In the genomic region with DNA sequence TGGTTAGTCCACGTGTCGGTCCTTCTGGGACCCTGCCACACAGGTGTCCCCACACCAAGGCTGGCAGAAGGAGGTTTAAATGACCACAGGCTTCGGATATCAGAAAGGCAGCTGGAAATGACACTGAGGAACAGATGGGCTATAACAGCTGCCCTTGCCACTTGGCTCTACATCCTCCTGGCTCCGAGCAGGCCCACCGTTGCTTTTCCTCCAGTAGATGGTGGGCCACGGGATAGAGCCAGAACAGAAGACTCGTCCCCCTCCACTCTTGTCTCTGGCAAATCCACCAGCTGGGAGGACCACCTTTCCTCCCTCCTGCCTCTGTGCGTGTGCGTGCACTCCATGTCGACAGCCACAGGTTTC, we compare ENCODE assay signal across 22 cellular contexts. TPM values are rescaled to one million over a fixed set of nuclear protein-coding genes. Genes with fewer than 3 reads are reported as not detected.
A peak's percentile ranks its signal among the peaks of the same experiment; 100 is the strongest.
DNase-seq lines count a peak whose midpoint lies in the region; ATAC-seq and TF ChIP-seq lines count a peak whose summit lies in the region.
"Had no signal": no experiment of that assay in that cellular context is flagged by ENCODE, and none has a peak within 500 bp of the region (broad histone marks: within the 10 kb centered on the region; RNA-seq: fewer than 3 reads in every experiment).

No MANE protein-coding gene starts in this region.

- H3K4me3 ChIP-seq in neural progenitor cell: no peak overlapping the region
- H3K4me3 ChIP-seq: left ventricle myocardium inferior, prostate gland had no signal

- H3K27ac ChIP-seq in neural progenitor cell: no peak overlapping the region
- H3K27ac ChIP-seq: KMS-11, left ventricle myocardium inferior, prostate gland had no signal

- H3K27me3 Mint-ChIP-seq in dendritic cell treated with granulocyte-macrophage colony-stimulating factor and Interleukin-4, amounts not matched to agents 40 ng/mL and 50 ng/mL, for 4 days: no peaks in the 10 kb centered on the region
- peaks cover 3% of the 10 kb centered on the region for H3K27me3 Mint-ChIP-seq in nephron (ENCODE audit: low read depth)
- H3K27me3 Mint-ChIP-seq in natural killer cell treated with Interleukin-12 subunit alpha and Interleukin-12 subunit beta and Interleukin-15 and Interleukin-18, amount 100 ng/mL, for 72 hours: no peaks in the 10 kb centered on the region
- peaks cover 5% of the 10 kb centered on the region for H3K27me3 Mint-ChIP-seq in neural progenitor cell (ENCODE audit: insufficient read depth, low read depth)
- H3K27me3 Mint-ChIP-seq in immature natural killer cell (ENCODE audit: low read depth in 3 of 3): no peaks in the 10 kb centered on the region
- H3K27me3 Mint-ChIP-seq: activated CD8-positive, alpha-beta T cell treated with anti-CD3 and anti-CD28 coated beads for 36 hours; activated naive CD8-positive, alpha-beta T cell treated with anti-CD3 and anti-CD28 coated beads, Interleukin-2, amount 50 U/mL, for 24 hours; CD8-positive, alpha-beta memory T cell had no signal

- peaks cover 95% of the 10 kb centered on the region for H3K36me3 Mint-ChIP-seq in dendritic cell treated with granulocyte-macrophage colony-stimulating factor and Interleukin-4, amounts not matched to agents 40 ng/mL and 50 ng/mL, for 4 days (ENCODE audit: low read depth)
- H3K36me3 Mint-ChIP-seq in nephron (ENCODE audit: low read depth): peaks cover 63% of the 10 kb centered on the region
- H3K36me3 Mint-ChIP-seq in natural killer cell treated with Interleukin-12 subunit alpha and Interleukin-12 subunit beta and Interleukin-15 and Interleukin-18, amount 100 ng/mL, for 72 hours: no peaks in the 10 kb centered on the region
- H3K36me3 Mint-ChIP-seq in neural progenitor cell: peaks cover 50% of the 10 kb centered on the region
- peaks cover under 1 to 51% (median 22%) of the 10 kb centered on the region in 3 donors for H3K36me3 Mint-ChIP-seq in immature natural killer cell

- peaks cover 15% of the 10 kb centered on the region for H3K4me1 Mint-ChIP-seq in dendritic cell treated with granulocyte-macrophage colony-stimulating factor and Interleukin-4, amounts not matched to agents 40 ng/mL and 50 ng/mL, for 4 days (ENCODE audit: low read depth)
- H3K4me1 Mint-ChIP-seq in nephron (peaks cover 87% of the 10 kb centered on the region), neural progenitor cell (peaks cover 20% of the 10 kb centered on the region), immature natural killer cell (peaks cover 32 to 33% of the 10 kb centered on the region in 2 donors)
- H3K4me1 Mint-ChIP-seq in natural killer cell treated with Interleukin-12 subunit alpha and Interleukin-12 subunit beta and Interleukin-15 and Interleukin-18, amount 100 ng/mL, for 72 hours (ENCODE audit: low read depth in 2 of 2): peaks cover 17 to 34% of the 10 kb centered on the region in 2 donors

- H3K27me3 ChIP-seq in neural progenitor cell: no peaks in the 10 kb centered on the region

- H3K27ac Mint-ChIP-seq in dendritic cell treated with granulocyte-macrophage colony-stimulating factor and Interleukin-4, amounts not matched to agents 40 ng/mL and 50 ng/mL, for 4 days: peak overlapping the region; percentile 48
- H3K27ac Mint-ChIP-seq in nephron (peak overlapping the region; percentile 9 to 68 (median 68)), neural progenitor cell (no peak overlapping the region), immature natural killer cell (no peak overlapping the region)
- peak overlapping the region in 1 of 2 donors; percentile 13 for H3K27ac Mint-ChIP-seq in natural killer cell treated with Interleukin-12 subunit alpha and Interleukin-12 subunit beta and Interleukin-15 and Interleukin-18, amount 100 ng/mL, for 72 hours
- H3K27ac Mint-ChIP-seq: activated CD8-positive, alpha-beta T cell treated with anti-CD3 and anti-CD28 coated beads for 36 hours; activated naive CD8-positive, alpha-beta T cell treated with anti-CD3 and anti-CD28 coated beads, Interleukin-2, amount 50 U/mL, for 24 hours had no signal

- no peak overlapping the region for H3K9ac ChIP-seq in neural progenitor cell
- H3K9ac ChIP-seq: KMS-11 had no signal

- no peaks in the 10 kb centered on the region for H3F3A ChIP-seq in neural progenitor cell (ENCODE audit: low read depth)

- H3K4me3 Mint-ChIP-seq in dendritic cell treated with granulocyte-macrophage colony-stimulating factor and Interleukin-4, amounts not matched to agents 40 ng/mL and 50 ng/mL, for 4 days: no peak overlapping the region
- H3K4me3 Mint-ChIP-seq in nephron: peak overlapping the region; percentile 44 to 78 (median 68)
- H3K4me3 Mint-ChIP-seq in natural killer cell treated with Interleukin-12 subunit alpha and Interleukin-12 subunit beta and Interleukin-15 and Interleukin-18, amount 100 ng/mL, for 72 hours: no peak overlapping the region
- no peak overlapping the region for H3K4me3 Mint-ChIP-seq in neural progenitor cell
- H3K4me3 Mint-ChIP-seq in immature natural killer cell: peak overlapping the region in 1 of 5 donors; percentile 40
- H3K4me3 Mint-ChIP-seq: activated CD8-positive, alpha-beta T cell treated with anti-CD3 and anti-CD28 coated beads for 36 hours; activated naive CD8-positive, alpha-beta T cell treated with anti-CD3 and anti-CD28 coated beads, Interleukin-2, amount 50 U/mL, for 24 hours; CD8-positive, alpha-beta memory T cell had no signal

- H3K36me3 ChIP-seq in neural progenitor cell: no peaks in the 10 kb centered on the region
- H3K36me3 ChIP-seq: prostate gland had no signal

- no peak for ATAC-seq in natural killer cell treated with Interleukin-12 subunit alpha and Interleukin-12 subunit beta and Interleukin-15 and Interleukin-18, amount 100 ng/mL, for 72 hours
- ATAC-seq: activated CD4-positive, CD25-positive, alpha-beta regulatory T cell treated with anti-CD3 and anti-CD28 coated beads, Interleukin-2, amount 50 U/mL, for 24 hours; activated CD8-positive, alpha-beta T cell treated with anti-CD3 and anti-CD28 coated beads for 36 hours had no signal

- DNase-seq in DMS 273 (lab: John Stamatoyannopoulos, UW; ENCODE audit: unreplicated experiment) (peak; percentile 89), NCI-H524 (lab: John Stamatoyannopoulos, UW) (peak; percentile 98), NCI-H187 treated with DMSO at 0.1 percent for 48 hours (lab: John Stamatoyannopoulos, UW) (no peak), neural progenitor cell (ENCODE audit: low spot score) (no peak), immature natural killer cell (no peak)
- no peak for DNase-seq in natural killer cell treated with Interleukin-12 subunit alpha and Interleukin-12 subunit beta and Interleukin-15 and Interleukin-18, amount 100 ng/mL, for 72 hours (ENCODE audit: low spot score)
- DNase-seq: activated CD8-positive, alpha-beta T cell treated with anti-CD3 and anti-CD28 coated beads for 36 hours; activated gamma-delta T cell; activated naive CD8-positive, alpha-beta T cell treated with anti-CD3 and anti-CD28 coated beads, Interleukin-2, amount 50 U/mL, for 24 hours; activated T-cell treated with anti-CD3 and anti-CD28 coated beads for 4 hours; CD8-positive, alpha-beta memory T cell; effector CD4-positive, alpha-beta T cell; foreskin fibroblast; left ventricle myocardium inferior; NCI-H2029; NCI-H446 treated with DMSO at 0.1 percent for 48 hours; SHP77 treated with DMSO at 0.1 percent for 48 hours had no signal

- H3K4me2 ChIP-seq in neural progenitor cell: no peak overlapping the region
- H3K4me2 ChIP-seq: KMS-11 had no signal

- H2AFZ ChIP-seq in neural progenitor cell (replicated peaks): no peak overlapping the region

- intact Hi-C loops in dendritic cell treated with granulocyte-macrophage colony-stimulating factor and Interleukin-4, amounts not matched to agents 40 ng/mL and 50 ng/mL, for 4 days (cut with micrococcal nuclease): no loop called here

- TF ChIP-seq CTCF in nephron (IDR thresholded peaks at IDR 0.05; ENCODE audit: unreplicated experiment in 3 of 3): no peak
- TF ChIP-seq CTCF in neural progenitor cell (IDR thresholded peaks at IDR 0.05): no peak

- no peaks in the 10 kb centered on the region for H3K9me3 ChIP-seq in neural progenitor cell (ENCODE audit: low read depth)
- H3K9me3 ChIP-seq: left ventricle myocardium inferior, prostate gland had no signal

- no peaks in the 10 kb centered on the region for H3K9me3 Mint-ChIP-seq in dendritic cell treated with granulocyte-macrophage colony-stimulating factor and Interleukin-4, amounts not matched to agents 40 ng/mL and 50 ng/mL, for 4 days
- H3K9me3 Mint-ChIP-seq in nephron (no peaks in the 10 kb centered on the region), neural progenitor cell (no peaks in the 10 kb centered on the region), immature natural killer cell (no peaks in the 10 kb centered on the region)
- no peaks in the 10 kb centered on the region for H3K9me3 Mint-ChIP-seq in natural killer cell treated with Interleukin-12 subunit alpha and Interleukin-12 subunit beta and Interleukin-15 and Interleukin-18, amount 100 ng/mL, for 72 hours
- H3K9me3 Mint-ChIP-seq: activated CD8-positive, alpha-beta T cell treated with anti-CD3 and anti-CD28 coated beads for 36 hours; activated naive CD8-positive, alpha-beta T cell treated with anti-CD3 and anti-CD28 coated beads, Interleukin-2, amount 50 U/mL, for 24 hours; CD8-positive, alpha-beta memory T cell had no signal

- peaks cover 20% of the 10 kb centered on the region for H3K79me2 ChIP-seq in neural progenitor cell (ENCODE audit: low read depth)

- peaks cover 31% of the 10 kb centered on the region for H4K20me1 ChIP-seq in neural progenitor cell (ENCODE audit: low read depth)

- peaks cover 6% of the 10 kb centered on the region for H3K4me1 ChIP-seq in neural progenitor cell
- H3K4me1 ChIP-seq: prostate gland had no signal

RNA-seq across cellular contexts. Expression of a gene that starts 17.6 kb away (rescaled TPM):
- total RNA-seq in natural killer cell treated with Interleukin-12 subunit alpha and Interleukin-12 subunit beta and Interleukin-15 and Interleukin-18, amount 100 ng/mL, for 72 hours: 10 to 100 TPM; 54.5 to 57.8 TPM
- 25.3 and 34.5 TPM in 2 replicates for total RNA-seq in neural progenitor cell (ENCODE audit: low replicate concordance)
- polyA plus RNA-seq in immature natural killer cell: 10 to 100 TPM; 25.5 to 43.3 (median 26.4) TPM

RNA-seq across cellular contexts. Expression of a gene that starts 32.1 kb away (rescaled TPM):
- under 1 TPM; 0.24 to 0.33 TPM for total RNA-seq in natural killer cell treated with Interleukin-12 subunit alpha and Interleukin-12 subunit beta and Interleukin-15 and Interleukin-18, amount 100 ng/mL, for 72 hours
- 0.25 TPM in 1 of 2 replicates, not detected in the other for total RNA-seq in neural progenitor cell (ENCODE audit: low replicate concordance)
- under 1 TPM in 2 of 3 donors, not detected in 1; 0.09 to 0.17 TPM for polyA plus RNA-seq in immature natural killer cell

RNA-seq across cellular contexts. Expression of a gene that starts 58.9 kb away (rescaled TPM):
- total RNA-seq in natural killer cell treated with Interleukin-12 subunit alpha and Interleukin-12 subunit beta and Interleukin-15 and Interleukin-18, amount 100 ng/mL, for 72 hours: 100 to 1,000 TPM; 103 to 275 TPM
- 9.4 and 14.5 TPM in 2 replicates for total RNA-seq in neural progenitor cell (ENCODE audit: low replicate concordance)
- 100 to 1,000 TPM; 108 to 164 (median 162) TPM for polyA plus RNA-seq in immature natural killer cell

Comparison
In these comparisons a context has a peak if more than half of its experiments do, and no peak if none do; other contexts are left out.
1. DNase-seq: peak in DMS 273 (single experiment) and NCI-H524 (2 of 2); none in NCI-H187 treated with DMSO at 0.1 percent for 48 hours (single experiment), natural killer cell treated with Interleukin-12 subunit alpha and Interleukin-12 subunit beta and Interleukin-15 and Interleukin-18, amount 100 ng/mL, for 72 hours (single experiment), neural progenitor cell (single experiment) and immature natural killer cell (0 of 3).
2. H3K27ac Mint-ChIP-seq: peak in dendritic cell treated with granulocyte-macrophage colony-stimulating factor and Interleukin-4, amounts not matched to agents 40 ng/mL and 50 ng/mL, for 4 days (single experiment) and nephron (3 of 3); none in neural progenitor cell (single experiment) and immature natural killer cell (0 of 6).
3. H3K4me3 Mint-ChIP-seq: peak in nephron (3 of 3); none in dendritic cell treated with granulocyte-macrophage colony-stimulating factor and Interleukin-4, amounts not matched to agents 40 ng/mL and 50 ng/mL, for 4 days (single experiment), natural killer cell treated with Interleukin-12 subunit alpha and Interleukin-12 subunit beta and Interleukin-15 and Interleukin-18, amount 100 ng/mL, for 72 hours (single experiment) and neural progenitor cell (single experiment).